In genomic region chr20:2301164-2301622, GRCh38 we compare ENCODE assay signal across 8 cellular contexts. TPM values are rescaled to one million over a fixed set of nuclear protein-coding genes. Genes with fewer than 3 reads are reported as not detected.
DNase-seq lines count a peak whose midpoint lies in the region; ATAC-seq and TF ChIP-seq lines count a peak whose summit lies in the region.

No MANE protein-coding gene starts in this region.

- H3K27me3 ChIP-seq in SU-DHL-6 (ENCODE audit: low read length), result no peaks in the 10 kb centered on the region

- no peaks in the 10 kb centered on the region for H4K20me1 ChIP-seq in SU-DHL-6 (ENCODE audit: low read depth, low read length)

- no peak overlapping the region for H3K27ac ChIP-seq in SU-DHL-6 (ENCODE audit: low read depth, low read length)

- no peaks in the 10 kb centered on the region for H3F3A ChIP-seq in SU-DHL-6 (ENCODE audit: insufficient read depth)

- H3K4me1 Mint-ChIP-seq in type B pancreatic cell (ENCODE audit: unreplicated experiment), result peaks cover 14% of the 10 kb centered on the region

- H3K79me2 ChIP-seq in SU-DHL-6 (ENCODE audit: insufficient read depth, low read length), result no peaks in the 10 kb centered on the region

- no peak overlapping the region for H3K4me3 ChIP-seq in SU-DHL-6 (ENCODE audit: insufficient read depth, low read length, poor library complexity, severe bottlenecking)

- no peaks in the 10 kb centered on the region for H3K9me3 ChIP-seq in SU-DHL-6 (ENCODE audit: insufficient read depth, low read length)

- H2AFZ ChIP-seq in SU-DHL-6 (ENCODE audit: low read depth, low read length, severe bottlenecking), result peak overlapping the region; percentile 42

- H3K36me3 Mint-ChIP-seq in type B pancreatic cell, result no peaks in the 10 kb centered on the region

- no peak overlapping the region for H3K4me3 Mint-ChIP-seq in type B pancreatic cell

- DNase-seq in left lobe of liver (ENCODE audit: low spot score), result peak; percentile 73
- DNase-seq in type B pancreatic cell (ENCODE audit: extremely low spot score, unreplicated experiment), result no peak
- DNase-seq in NCI-H510A (lab: John Stamatoyannopoulos, UW), result no peak

- no peaks in the 10 kb centered on the region for H3K36me3 ChIP-seq in SU-DHL-6 (ENCODE audit: low read length)

- no peaks in the 10 kb centered on the region for H3K9me2 ChIP-seq in SU-DHL-6 (replicated peaks; ENCODE audit: insufficient read depth, low read length)

- H3K9me3 Mint-ChIP-seq in type B pancreatic cell, result no peaks in the 10 kb centered on the region

- H3K4me2 ChIP-seq in SU-DHL-6 (ENCODE audit: low read depth, low read length, poor library complexity, severe bottlenecking), result peak overlapping the region; percentile 36

- TF ChIP-seq CTCF in SU-DHL-6 (IDR thresholded peaks at IDR 0.05; ENCODE audit: insufficient read depth, low read length, poor library complexity, severe bottlenecking) (no peak), type B pancreatic cell (conservative IDR thresholded peaks at IDR 0.05) (no peak)

- ATAC-seq in GM18517 (IDR thresholded peaks at IDR 0.05; ENCODE audit: unreplicated experiment), result peak; percentile 87
- peak; percentile 53 for ATAC-seq in HG03095 (IDR thresholded peaks at IDR 0.05; ENCODE audit: unreplicated experiment)
- ATAC-seq in left lobe of liver, result peak; percentile 30
- ATAC-seq in HG02678 (IDR thresholded peaks at IDR 0.05; ENCODE audit: unreplicated experiment), result no peak
- no peak for ATAC-seq in HG03460 (IDR thresholded peaks at IDR 0.05; ENCODE audit: unreplicated experiment)

- peaks cover 31% of the 10 kb centered on the region for H3K27me3 Mint-ChIP-seq in type B pancreatic cell

- peak overlapping the region; percentile 25; the same call in 1 of the 2 replicates for H3K9ac ChIP-seq in SU-DHL-6 (ENCODE audit: low read length)

- H3K27ac Mint-ChIP-seq in type B pancreatic cell, result no peak overlapping the region

RNA-seq across cellular contexts. Expression of gene TGM3, which starts 5.4 kb away (rescaled TPM):
- total RNA-seq in left lobe of liver (0.25 TPM), type B pancreatic cell (ENCODE audit: low replicate concordance) (1.4 and 1.5 TPM in 2 replicates)

Comparison
In these comparisons a context has a peak if more than half of its experiments do, and no peak if none do; other contexts are left out.
1. ATAC-seq: peak in GM18517 (single experiment), HG03095 (single experiment) and left lobe of liver (single experiment); none in HG02678 (single experiment) and HG03460 (single experiment).